In the genomic region with DNA sequence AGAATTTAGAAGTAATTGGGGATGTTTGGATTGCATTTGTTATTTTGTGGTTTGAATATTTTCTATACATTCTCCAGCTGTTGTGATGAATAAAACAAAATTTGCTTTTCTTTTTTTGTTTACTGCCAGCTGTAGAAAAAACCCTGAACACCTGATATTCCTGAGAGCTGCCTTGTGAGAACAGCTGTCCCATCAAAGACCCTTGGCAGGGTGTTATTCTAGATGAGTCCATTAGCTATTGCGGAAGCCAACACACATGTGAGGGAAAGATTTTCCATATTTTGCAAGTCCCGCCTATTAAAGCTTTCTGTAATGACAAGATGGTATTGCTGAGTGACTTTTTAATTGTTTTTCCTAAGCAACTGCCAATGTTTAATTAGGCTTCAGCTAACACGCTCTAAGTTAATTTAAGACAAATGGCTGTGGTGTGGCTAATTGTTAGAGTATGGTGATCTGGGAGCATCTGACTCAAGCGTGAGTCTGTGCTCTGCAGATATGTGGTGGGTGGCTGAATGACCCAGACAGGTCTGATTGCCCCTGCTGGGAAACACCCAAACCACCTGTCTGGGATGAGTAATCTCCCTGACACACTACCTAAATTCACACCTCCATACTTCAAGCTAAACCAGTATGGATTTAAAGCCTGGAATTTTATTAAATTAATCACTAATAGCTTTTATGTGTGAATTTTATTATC, we compare ENCODE assay signal across 1 cellular context.
A peak's percentile ranks its signal among the peaks of the same experiment; 100 is the strongest.
TF ChIP-seq lines count a peak whose summit lies in the region.

No MANE protein-coding gene starts in this region.

TF ChIP-seq in GM12878, 131 proteins besides CTCF, POLR2A, EP300 and RAD21 (continued from another document and continues in another):
- TF ChIP-seq, protein P1, sequence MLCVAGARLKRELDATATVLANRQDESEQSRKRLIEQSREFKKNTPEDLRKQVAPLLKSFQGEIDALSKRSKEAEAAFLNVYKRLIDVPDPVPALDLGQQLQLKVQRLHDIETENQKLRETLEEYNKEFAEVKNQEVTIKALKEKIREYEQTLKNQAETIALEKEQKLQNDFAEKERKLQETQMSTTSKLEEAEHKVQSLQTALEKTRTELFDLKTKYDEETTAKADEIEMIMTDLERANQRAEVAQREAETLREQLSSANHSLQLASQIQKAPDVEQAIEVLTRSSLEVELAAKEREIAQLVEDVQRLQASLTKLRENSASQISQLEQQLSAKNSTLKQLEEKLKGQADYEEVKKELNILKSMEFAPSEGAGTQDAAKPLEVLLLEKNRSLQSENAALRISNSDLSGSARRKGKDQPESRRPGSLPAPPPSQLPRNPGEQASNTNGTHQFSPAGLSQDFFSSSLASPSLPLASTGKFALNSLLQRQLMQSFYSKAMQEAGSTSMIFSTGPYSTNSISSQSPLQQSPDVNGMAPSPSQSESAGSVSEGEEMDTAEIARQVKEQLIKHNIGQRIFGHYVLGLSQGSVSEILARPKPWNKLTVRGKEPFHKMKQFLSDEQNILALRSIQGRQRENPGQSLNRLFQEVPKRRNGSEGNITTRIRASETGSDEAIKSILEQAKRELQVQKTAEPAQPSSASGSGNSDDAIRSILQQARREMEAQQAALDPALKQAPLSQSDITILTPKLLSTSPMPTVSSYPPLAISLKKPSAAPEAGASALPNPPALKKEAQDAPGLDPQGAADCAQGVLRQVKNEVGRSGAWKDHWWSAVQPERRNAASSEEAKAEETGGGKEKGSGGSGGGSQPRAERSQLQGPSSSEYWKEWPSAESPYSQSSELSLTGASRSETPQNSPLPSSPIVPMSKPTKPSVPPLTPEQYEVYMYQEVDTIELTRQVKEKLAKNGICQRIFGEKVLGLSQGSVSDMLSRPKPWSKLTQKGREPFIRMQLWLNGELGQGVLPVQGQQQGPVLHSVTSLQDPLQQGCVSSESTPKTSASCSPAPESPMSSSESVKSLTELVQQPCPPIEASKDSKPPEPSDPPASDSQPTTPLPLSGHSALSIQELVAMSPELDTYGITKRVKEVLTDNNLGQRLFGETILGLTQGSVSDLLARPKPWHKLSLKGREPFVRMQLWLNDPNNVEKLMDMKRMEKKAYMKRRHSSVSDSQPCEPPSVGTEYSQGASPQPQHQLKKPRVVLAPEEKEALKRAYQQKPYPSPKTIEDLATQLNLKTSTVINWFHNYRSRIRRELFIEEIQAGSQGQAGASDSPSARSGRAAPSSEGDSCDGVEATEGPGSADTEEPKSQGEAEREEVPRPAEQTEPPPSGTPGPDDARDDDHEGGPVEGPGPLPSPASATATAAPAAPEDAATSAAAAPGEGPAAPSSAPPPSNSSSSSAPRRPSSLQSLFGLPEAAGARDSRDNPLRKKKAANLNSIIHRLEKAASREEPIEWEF (IDR thresholded peaks at IDR 0.05; ENCODE audit: insufficient replicate concordance, low read depth, low read length): no peak
- TF ChIP-seq, protein P2, sequence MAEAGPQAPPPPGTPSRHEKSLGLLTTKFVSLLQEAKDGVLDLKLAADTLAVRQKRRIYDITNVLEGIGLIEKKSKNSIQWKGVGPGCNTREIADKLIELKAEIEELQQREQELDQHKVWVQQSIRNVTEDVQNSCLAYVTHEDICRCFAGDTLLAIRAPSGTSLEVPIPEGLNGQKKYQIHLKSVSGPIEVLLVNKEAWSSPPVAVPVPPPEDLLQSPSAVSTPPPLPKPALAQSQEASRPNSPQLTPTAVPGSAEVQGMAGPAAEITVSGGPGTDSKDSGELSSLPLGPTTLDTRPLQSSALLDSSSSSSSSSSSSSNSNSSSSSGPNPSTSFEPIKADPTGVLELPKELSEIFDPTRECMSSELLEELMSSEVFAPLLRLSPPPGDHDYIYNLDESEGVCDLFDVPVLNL (IDR thresholded peaks at IDR 0.05; ENCODE audit: low read depth, low read length): no peak
- TF ChIP-seq NFXL1 (IDR thresholded peaks at IDR 0.05; ENCODE audit: borderline replicate concordance): no peak
- no peak for TF ChIP-seq ZZZ3 (IDR thresholded peaks at IDR 0.05; ENCODE audit: control insufficient read depth, insufficient read length, low read depth)
- TF ChIP-seq RELA (IDR thresholded peaks at IDR 0.05; ENCODE audit: borderline replicate concordance, partially characterized antibody): no peak
- TF ChIP-seq, protein P3, sequence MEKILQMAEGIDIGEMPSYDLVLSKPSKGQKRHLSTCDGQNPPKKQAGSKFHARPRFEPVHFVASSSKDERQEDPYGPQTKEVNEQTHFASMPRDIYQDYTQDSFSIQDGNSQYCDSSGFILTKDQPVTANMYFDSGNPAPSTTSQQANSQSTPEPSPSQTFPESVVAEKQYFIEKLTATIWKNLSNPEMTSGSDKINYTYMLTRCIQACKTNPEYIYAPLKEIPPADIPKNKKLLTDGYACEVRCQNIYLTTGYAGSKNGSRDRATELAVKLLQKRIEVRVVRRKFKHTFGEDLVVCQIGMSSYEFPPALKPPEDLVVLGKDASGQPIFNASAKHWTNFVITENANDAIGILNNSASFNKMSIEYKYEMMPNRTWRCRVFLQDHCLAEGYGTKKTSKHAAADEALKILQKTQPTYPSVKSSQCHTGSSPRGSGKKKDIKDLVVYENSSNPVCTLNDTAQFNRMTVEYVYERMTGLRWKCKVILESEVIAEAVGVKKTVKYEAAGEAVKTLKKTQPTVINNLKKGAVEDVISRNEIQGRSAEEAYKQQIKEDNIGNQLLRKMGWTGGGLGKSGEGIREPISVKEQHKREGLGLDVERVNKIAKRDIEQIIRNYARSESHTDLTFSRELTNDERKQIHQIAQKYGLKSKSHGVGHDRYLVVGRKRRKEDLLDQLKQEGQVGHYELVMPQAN (conservative IDR thresholded peaks at IDR 0.05): no peak
- TF ChIP-seq, protein P4, sequence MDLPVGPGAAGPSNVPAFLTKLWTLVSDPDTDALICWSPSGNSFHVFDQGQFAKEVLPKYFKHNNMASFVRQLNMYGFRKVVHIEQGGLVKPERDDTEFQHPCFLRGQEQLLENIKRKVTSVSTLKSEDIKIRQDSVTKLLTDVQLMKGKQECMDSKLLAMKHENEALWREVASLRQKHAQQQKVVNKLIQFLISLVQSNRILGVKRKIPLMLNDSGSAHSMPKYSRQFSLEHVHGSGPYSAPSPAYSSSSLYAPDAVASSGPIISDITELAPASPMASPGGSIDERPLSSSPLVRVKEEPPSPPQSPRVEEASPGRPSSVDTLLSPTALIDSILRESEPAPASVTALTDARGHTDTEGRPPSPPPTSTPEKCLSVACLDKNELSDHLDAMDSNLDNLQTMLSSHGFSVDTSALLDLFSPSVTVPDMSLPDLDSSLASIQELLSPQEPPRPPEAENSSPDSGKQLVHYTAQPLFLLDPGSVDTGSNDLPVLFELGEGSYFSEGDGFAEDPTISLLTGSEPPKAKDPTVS (IDR thresholded peaks at IDR 0.05; ENCODE audit: low read depth, low read length): no peak
- TF ChIP-seq, protein P5, sequence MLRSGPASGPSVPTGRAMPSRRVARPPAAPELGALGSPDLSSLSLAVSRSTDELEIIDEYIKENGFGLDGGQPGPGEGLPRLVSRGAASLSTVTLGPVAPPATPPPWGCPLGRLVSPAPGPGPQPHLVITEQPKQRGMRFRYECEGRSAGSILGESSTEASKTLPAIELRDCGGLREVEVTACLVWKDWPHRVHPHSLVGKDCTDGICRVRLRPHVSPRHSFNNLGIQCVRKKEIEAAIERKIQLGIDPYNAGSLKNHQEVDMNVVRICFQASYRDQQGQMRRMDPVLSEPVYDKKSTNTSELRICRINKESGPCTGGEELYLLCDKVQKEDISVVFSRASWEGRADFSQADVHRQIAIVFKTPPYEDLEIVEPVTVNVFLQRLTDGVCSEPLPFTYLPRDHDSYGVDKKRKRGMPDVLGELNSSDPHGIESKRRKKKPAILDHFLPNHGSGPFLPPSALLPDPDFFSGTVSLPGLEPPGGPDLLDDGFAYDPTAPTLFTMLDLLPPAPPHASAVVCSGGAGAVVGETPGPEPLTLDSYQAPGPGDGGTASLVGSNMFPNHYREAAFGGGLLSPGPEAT (IDR thresholded peaks at IDR 0.05; ENCODE audit: low read depth): peak; percentile 36; the same call in 1 of the 2 replicates
- TF ChIP-seq, protein P6, sequence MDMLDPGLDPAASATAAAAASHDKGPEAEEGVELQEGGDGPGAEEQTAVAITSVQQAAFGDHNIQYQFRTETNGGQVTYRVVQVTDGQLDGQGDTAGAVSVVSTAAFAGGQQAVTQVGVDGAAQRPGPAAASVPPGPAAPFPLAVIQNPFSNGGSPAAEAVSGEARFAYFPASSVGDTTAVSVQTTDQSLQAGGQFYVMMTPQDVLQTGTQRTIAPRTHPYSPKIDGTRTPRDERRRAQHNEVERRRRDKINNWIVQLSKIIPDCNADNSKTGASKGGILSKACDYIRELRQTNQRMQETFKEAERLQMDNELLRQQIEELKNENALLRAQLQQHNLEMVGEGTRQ (IDR thresholded peaks at IDR 0.05; ENCODE audit: borderline replicate concordance, low read depth, low read length): no peak
- TF ChIP-seq, protein P7, sequence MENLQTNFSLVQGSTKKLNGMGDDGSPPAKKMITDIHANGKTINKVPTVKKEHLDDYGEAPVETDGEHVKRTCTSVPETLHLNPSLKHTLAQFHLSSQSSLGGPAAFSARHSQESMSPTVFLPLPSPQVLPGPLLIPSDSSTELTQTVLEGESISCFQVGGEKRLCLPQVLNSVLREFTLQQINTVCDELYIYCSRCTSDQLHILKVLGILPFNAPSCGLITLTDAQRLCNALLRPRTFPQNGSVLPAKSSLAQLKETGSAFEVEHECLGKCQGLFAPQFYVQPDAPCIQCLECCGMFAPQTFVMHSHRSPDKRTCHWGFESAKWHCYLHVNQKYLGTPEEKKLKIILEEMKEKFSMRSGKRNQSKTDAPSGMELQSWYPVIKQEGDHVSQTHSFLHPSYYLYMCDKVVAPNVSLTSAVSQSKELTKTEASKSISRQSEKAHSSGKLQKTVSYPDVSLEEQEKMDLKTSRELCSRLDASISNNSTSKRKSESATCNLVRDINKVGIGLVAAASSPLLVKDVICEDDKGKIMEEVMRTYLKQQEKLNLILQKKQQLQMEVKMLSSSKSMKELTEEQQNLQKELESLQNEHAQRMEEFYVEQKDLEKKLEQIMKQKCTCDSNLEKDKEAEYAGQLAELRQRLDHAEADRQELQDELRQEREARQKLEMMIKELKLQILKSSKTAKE (IDR thresholded peaks at IDR 0.05; ENCODE audit: low read depth, poor library complexity, severe bottlenecking): no peak
- peak; percentile 56; the same call in 1 of the 2 replicates for TF ChIP-seq IKZF1 (conservative IDR thresholded peaks at IDR 0.05)
- no peak for TF ChIP-seq POLR2AphosphoS5 (IDR thresholded peaks at IDR 0.05; ENCODE audit: low read length)
- TF ChIP-seq, protein P8, sequence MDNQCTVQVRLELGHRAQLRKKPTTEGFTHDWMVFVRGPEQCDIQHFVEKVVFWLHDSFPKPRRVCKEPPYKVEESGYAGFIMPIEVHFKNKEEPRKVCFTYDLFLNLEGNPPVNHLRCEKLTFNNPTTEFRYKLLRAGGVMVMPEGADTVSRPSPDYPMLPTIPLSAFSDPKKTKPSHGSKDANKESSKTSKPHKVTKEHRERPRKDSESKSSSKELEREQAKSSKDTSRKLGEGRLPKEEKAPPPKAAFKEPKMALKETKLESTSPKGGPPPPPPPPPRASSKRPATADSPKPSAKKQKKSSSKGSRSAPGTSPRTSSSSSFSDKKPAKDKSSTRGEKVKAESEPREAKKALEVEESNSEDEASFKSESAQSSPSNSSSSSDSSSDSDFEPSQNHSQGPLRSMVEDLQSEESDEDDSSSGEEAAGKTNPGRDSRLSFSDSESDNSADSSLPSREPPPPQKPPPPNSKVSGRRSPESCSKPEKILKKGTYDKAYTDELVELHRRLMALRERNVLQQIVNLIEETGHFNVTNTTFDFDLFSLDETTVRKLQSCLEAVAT (IDR thresholded peaks at IDR 0.05): no peak
- TF ChIP-seq, protein P9, sequence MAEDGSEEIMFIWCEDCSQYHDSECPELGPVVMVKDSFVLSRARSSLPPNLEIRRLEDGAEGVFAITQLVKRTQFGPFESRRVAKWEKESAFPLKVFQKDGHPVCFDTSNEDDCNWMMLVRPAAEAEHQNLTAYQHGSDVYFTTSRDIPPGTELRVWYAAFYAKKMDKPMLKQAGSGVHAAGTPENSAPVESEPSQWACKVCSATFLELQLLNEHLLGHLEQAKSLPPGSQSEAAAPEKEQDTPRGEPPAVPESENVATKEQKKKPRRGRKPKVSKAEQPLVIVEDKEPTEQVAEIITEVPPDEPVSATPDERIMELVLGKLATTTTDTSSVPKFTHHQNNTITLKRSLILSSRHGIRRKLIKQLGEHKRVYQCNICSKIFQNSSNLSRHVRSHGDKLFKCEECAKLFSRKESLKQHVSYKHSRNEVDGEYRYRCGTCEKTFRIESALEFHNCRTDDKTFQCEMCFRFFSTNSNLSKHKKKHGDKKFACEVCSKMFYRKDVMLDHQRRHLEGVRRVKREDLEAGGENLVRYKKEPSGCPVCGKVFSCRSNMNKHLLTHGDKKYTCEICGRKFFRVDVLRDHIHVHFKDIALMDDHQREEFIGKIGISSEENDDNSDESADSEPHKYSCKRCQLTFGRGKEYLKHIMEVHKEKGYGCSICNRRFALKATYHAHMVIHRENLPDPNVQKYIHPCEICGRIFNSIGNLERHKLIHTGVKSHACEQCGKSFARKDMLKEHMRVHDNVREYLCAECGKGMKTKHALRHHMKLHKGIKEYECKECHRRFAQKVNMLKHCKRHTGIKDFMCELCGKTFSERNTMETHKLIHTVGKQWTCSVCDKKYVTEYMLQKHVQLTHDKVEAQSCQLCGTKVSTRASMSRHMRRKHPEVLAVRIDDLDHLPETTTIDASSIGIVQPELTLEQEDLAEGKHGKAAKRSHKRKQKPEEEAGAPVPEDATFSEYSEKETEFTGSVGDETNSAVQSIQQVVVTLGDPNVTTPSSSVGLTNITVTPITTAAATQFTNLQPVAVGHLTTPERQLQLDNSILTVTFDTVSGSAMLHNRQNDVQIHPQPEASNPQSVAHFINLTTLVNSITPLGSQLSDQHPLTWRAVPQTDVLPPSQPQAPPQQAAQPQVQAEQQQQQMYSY (CRISPR knock-in tag; IDR thresholded peaks at IDR 0.05): no peak; the same call in 1 of the 2 replicates
- TF ChIP-seq ZNF384 (IDR thresholded peaks at IDR 0.05; ENCODE audit: borderline replicate concordance, low read depth, low read length): no peak
- no peak for TF ChIP-seq TAF1 (IDR thresholded peaks at IDR 0.05; ENCODE audit: borderline replicate concordance, low read depth, low read length)
- TF ChIP-seq NFYA (IDR thresholded peaks at IDR 0.05; ENCODE audit: borderline replicate concordance, low read depth, low read length): no peak
- TF ChIP-seq SMAD1 (IDR thresholded peaks at IDR 0.05; ENCODE audit: low read depth, partially characterized antibody): no peak
- TF ChIP-seq HDAC6 (IDR thresholded peaks at IDR 0.05; ENCODE audit: unreplicated experiment): no peak
- no peak for TF ChIP-seq PAX5 (IDR thresholded peaks at IDR 0.05; ENCODE audit: borderline replicate concordance, low read depth, low read length)
- no peak for TF ChIP-seq MYB (IDR thresholded peaks at IDR 0.05; ENCODE audit: borderline replicate concordance, low read depth, low read length)
- TF ChIP-seq NFIC (IDR thresholded peaks at IDR 0.05; ENCODE audit: low read depth, low read length): no peak
- TF ChIP-seq BMI1 (IDR thresholded peaks at IDR 0.05; ENCODE audit: borderline replicate concordance): no peak
- no peak for TF ChIP-seq TCF3 (IDR thresholded peaks at IDR 0.05; ENCODE audit: borderline replicate concordance, insufficient read depth, low read depth, low read length)
- no peak for TF ChIP-seq JUND (IDR thresholded peaks at IDR 0.05; ENCODE audit: low read depth, low read length)
- TF ChIP-seq GABPA (IDR thresholded peaks at IDR 0.05; ENCODE audit: low read depth): no peak
- no peak for TF ChIP-seq RAD51 (IDR thresholded peaks at IDR 0.05)
- no peak for TF ChIP-seq RB1 (IDR thresholded peaks at IDR 0.05; ENCODE audit: borderline replicate concordance)
- TF ChIP-seq HDGF (IDR thresholded peaks at IDR 0.05): no peak
